Comparison of ENCODE assay signal across 16 cellular contexts in the genomic region with DNA sequence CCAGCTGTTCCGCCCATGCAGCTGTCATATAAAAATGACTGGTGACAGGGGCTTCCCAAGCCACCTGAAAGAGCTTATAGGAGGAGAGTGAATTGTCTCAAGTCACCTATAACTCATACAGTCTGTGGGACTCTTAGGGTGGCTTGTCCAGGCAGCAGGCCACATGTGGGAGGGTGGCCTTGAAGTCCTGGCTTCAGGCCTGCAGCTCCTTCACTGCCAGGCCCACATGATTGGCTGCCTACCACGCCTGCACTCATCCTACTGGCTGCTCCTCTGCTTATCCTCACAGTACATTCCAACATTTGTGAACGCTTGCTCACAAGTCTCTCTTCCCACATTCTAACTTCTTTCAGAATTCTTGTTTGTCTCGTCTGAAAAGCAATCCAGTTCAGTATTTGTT. TPM values are rescaled to one million over a fixed set of nuclear protein-coding genes. Genes with fewer than 3 reads are reported as not detected.
A peak's percentile ranks its signal among the peaks of the same experiment; 100 is the strongest.
DNase-seq lines count a peak whose midpoint lies in the region; ATAC-seq and TF ChIP-seq lines count a peak whose summit lies in the region.
"Had no signal": no experiment of that assay in that cellular context is flagged by ENCODE, and none has a peak within 500 bp of the region (broad histone marks: within the 10 kb centered on the region; RNA-seq: fewer than 3 reads in every experiment).

No MANE protein-coding gene starts in this region.

- no TSS peak for BruUV-seq in Caco-2 (replicated peaks; lab: Mats Ljungman, UMichigan)

- TF ChIP-seq CTCF in brain microvascular endothelial cell (IDR thresholded peaks at IDR 0.05; ENCODE audit: low read depth, low read length, missing control alignments) (no peak), smooth muscle cell (IDR thresholded peaks at IDR 0.05; ENCODE audit: borderline replicate concordance, insufficient read depth, poor library complexity, severe bottlenecking) (no peak), Caco-2 (IDR thresholded peaks at IDR 0.05; ENCODE audit: insufficient read depth in 1 of 2, low read depth in 1 of 2, low read length in 1 of 2, severe bottlenecking in 1 of 2, unreplicated experiment in 1 of 2) (no peak)

- POLR2A ChIA-PET in Caco-2 (lab: Charles Lee): no interaction called here

- H3K27me3 Mint-ChIP-seq in Caco-2 (ENCODE audit: insufficient read depth, unreplicated experiment): no peaks in the 10 kb centered on the region
- H3K27me3 Mint-ChIP-seq: activated CD4-positive, alpha-beta T cell treated with anti-CD3 and anti-CD28 coated beads for 36 hours; memory B cell; T-helper 17 cell had no signal

- no peaks in the 10 kb centered on the region for H3K27me3 ChIP-seq in brain microvascular endothelial cell (replicated peaks)
- no peaks in the 10 kb centered on the region for H3K27me3 ChIP-seq in smooth muscle cell (ENCODE audit: low read depth)
- no peaks in the 10 kb centered on the region for H3K27me3 ChIP-seq in Caco-2 (replicated peaks; ENCODE audit: control insufficient read depth, insufficient read depth, low read length)

- H3K36me3 ChIP-seq in brain microvascular endothelial cell (replicated peaks) (no peaks in the 10 kb centered on the region), smooth muscle cell (ENCODE audit: low read depth) (no peaks in the 10 kb centered on the region), Caco-2 (ENCODE audit: control insufficient read depth, insufficient read depth, low read length) (no peaks in the 10 kb centered on the region)
- H3K36me3 ChIP-seq: HAP-1 had no signal

- peak overlapping the region; percentile 45 for H3K4me2 ChIP-seq in smooth muscle cell

- intact Hi-C loops in Caco-2 (cut with micrococcal nuclease; ENCODE audit: unreplicated experiment): no loop called here

- CTCF ChIA-PET in Caco-2 (lab: Charles Lee): no interaction called here

- in situ Hi-C loops in brain microvascular endothelial cell (cut with HindIII; ENCODE audit: low pct_ligation_motif_present, low sequenced_read_pairs): no loop called here

- H4K20me1 ChIP-seq in smooth muscle cell (ENCODE audit: low read depth): no peaks in the 10 kb centered on the region

- ATAC-seq in GM18511 (IDR thresholded peaks at IDR 0.05; ENCODE audit: unreplicated experiment): no peak
- no peak for ATAC-seq in GM21423 (IDR thresholded peaks at IDR 0.05; ENCODE audit: unreplicated experiment)
- ATAC-seq: activated CD4-positive, alpha-beta T cell treated with anti-CD3 and anti-CD28 coated beads for 36 hours; T-helper 17 cell had no signal

- H3K27ac Mint-ChIP-seq in Caco-2 (ENCODE audit: unreplicated experiment): no peak overlapping the region
- H3K27ac Mint-ChIP-seq: activated CD4-positive, alpha-beta T cell treated with anti-CD3 and anti-CD28 coated beads for 36 hours; memory B cell; T-helper 17 cell had no signal

- H3K9me3 ChIP-seq in smooth muscle cell (replicated peaks; ENCODE audit: low read depth) (no peaks in the 10 kb centered on the region), Caco-2 (peaks cover 5% of the 10 kb centered on the region; the same call in 1 of the 2 replicates)
- H3K9me3 ChIP-seq: HAP-1 had no signal

- H3F3A ChIP-seq in smooth muscle cell (ENCODE audit: low read depth): no peaks in the 10 kb centered on the region

- no peaks in the 10 kb centered on the region for H3K36me3 Mint-ChIP-seq in Caco-2 (ENCODE audit: insufficient read depth, unreplicated experiment)
- H3K36me3 Mint-ChIP-seq: memory B cell had no signal

- H3K9ac ChIP-seq in smooth muscle cell (ENCODE audit: low read depth): peak overlapping the region; percentile 13

- H3K4me3 ChIP-seq in brain microvascular endothelial cell (ENCODE audit: low read depth, low read length) (no peak overlapping the region), smooth muscle cell (no peak overlapping the region), Caco-2 (ENCODE audit: low read depth, low read length) (no peak overlapping the region)
- H3K4me3 ChIP-seq: HAP-1 had no signal

- H3K4me1 ChIP-seq in smooth muscle cell (ENCODE audit: low read depth) (no peaks in the 10 kb centered on the region), Caco-2 (peaks cover 27% of the 10 kb centered on the region)
- H3K4me1 ChIP-seq: HAP-1 had no signal

- H3K79me2 ChIP-seq in smooth muscle cell (ENCODE audit: low read depth): no peaks in the 10 kb centered on the region

- no peaks in the 10 kb centered on the region for H3K9me3 Mint-ChIP-seq in Caco-2 (ENCODE audit: unreplicated experiment)
- H3K9me3 Mint-ChIP-seq: memory B cell had no signal

- DNase-seq in GM03348 (ENCODE audit: low spot score) (peak; percentile 91), brain microvascular endothelial cell (peak; percentile 80), iris pigment epithelial cell (ENCODE audit: low read depth) (peak; percentile 96), smooth muscle cell (lab: John Stamatoyannopoulos, UW; ENCODE audit: unreplicated experiment) (no peak), NCI-H1105 treated with DMSO at 0.1 percent for 48 hours (lab: John Stamatoyannopoulos, UW) (no peak), Caco-2 (no peak)
- DNase-seq: activated CD4-positive, alpha-beta T cell treated with anti-CD3 and anti-CD28 coated beads for 36 hours; effector memory CD4-positive, alpha-beta T cell; NCI-H1092 treated with DMSO at 0.1 percent for 48 hours; NCI-H524; stimulated activated CD4-positive, alpha-beta T cell treated with anti-CD3 and anti-CD28 coated beads, Interleukin-1b, Interleukin-23, amount 100 ng/mL, for 48 hours; T-helper 17 cell had no signal

- H2AFZ ChIP-seq in smooth muscle cell (ENCODE audit: low read depth): peak overlapping the region; percentile 11

- WGBS in smooth muscle cell (ENCODE audit: low lambda C conversion rate): 32% methylated on average over 4 of the region's 4 CpGs

- H3K4me1 Mint-ChIP-seq in Caco-2 (ENCODE audit: low read depth, unreplicated experiment): peaks cover 6% of the 10 kb centered on the region
- H3K4me1 Mint-ChIP-seq: activated CD4-positive, alpha-beta T cell treated with anti-CD3 and anti-CD28 coated beads for 36 hours; memory B cell; T-helper 17 cell had no signal

- H3K4me3 Mint-ChIP-seq in Caco-2 (ENCODE audit: unreplicated experiment): no peak overlapping the region
- H3K4me3 Mint-ChIP-seq: activated CD4-positive, alpha-beta T cell treated with anti-CD3 and anti-CD28 coated beads for 36 hours; memory B cell; T-helper 17 cell had no signal

- H3K27ac ChIP-seq in brain microvascular endothelial cell: no peak overlapping the region
- H3K27ac ChIP-seq in smooth muscle cell (ENCODE audit: low read depth): peak overlapping the region; percentile 92

RNA-seq across cellular contexts. Expression of a gene that starts 41.1 kb away (rescaled TPM):
- total RNA-seq in smooth muscle cell (65.2 and 88.6 TPM in 2 replicates), Caco-2 (2022) (15.8 and 18.2 TPM in 2 replicates)
- 11.8 and 12.5 TPM in 2 replicates for polyA plus RNA-seq in smooth muscle cell

Comparison
In these comparisons a context has a peak if more than half of its experiments do, and no peak if none do; other contexts are left out.
1. DNase-seq: peak in GM03348 (single experiment), brain microvascular endothelial cell (single experiment) and iris pigment epithelial cell (single experiment); none in smooth muscle cell (single experiment), NCI-H1105 treated with DMSO at 0.1 percent for 48 hours (single experiment) and Caco-2 (0 of 2).